ENCODE assay signal across 8 cellular contexts in genomic region chr11:57527056-57527631, GRCh38. TPM values are rescaled to one million over a fixed set of nuclear protein-coding genes. Genes with fewer than 3 reads are reported as not detected.
DNase-seq lines count a peak whose midpoint lies in the region; ATAC-seq and TF ChIP-seq lines count a peak whose summit lies in the region.

No MANE protein-coding gene starts in this region.

- H3K36me3 ChIP-seq in NT2/D1 (ENCODE audit: insufficient read depth, insufficient read length, low read length) (peaks cover 43% of the 10 kb centered on the region), esophagus squamous epithelium (peaks cover 0 to 17% (median 0%) of the 10 kb centered on the region in 3 donors), neural cell (ENCODE audit: insufficient read depth, low read length) (no peaks in the 10 kb centered on the region)

- H3K4me3 ChIP-seq in NT2/D1 (ENCODE audit: insufficient read length, low read depth) (no peak overlapping the region), esophagus squamous epithelium (no peak overlapping the region), neural cell (ENCODE audit: low read length) (no peak overlapping the region)

- peak; percentile 92 for TF ChIP-seq RAD21 in neural cell (conservative IDR thresholded peaks at IDR 0.05)

- H3K9me3 ChIP-seq in NT2/D1 (ENCODE audit: insufficient read depth, low read length) (no peaks in the 10 kb centered on the region; the same call in 1 of the 2 replicates), esophagus squamous epithelium (no peaks in the 10 kb centered on the region), neural cell (ENCODE audit: low read length) (no peaks in the 10 kb centered on the region)

- no peaks in the 10 kb centered on the region for H3K9me2 ChIP-seq in neural cell (ENCODE audit: insufficient read depth, low read length)

- H4K20me1 ChIP-seq in neural cell (ENCODE audit: insufficient read depth) = no peaks in the 10 kb centered on the region

- H3K9ac ChIP-seq in NT2/D1 (ENCODE audit: insufficient read length, low read depth) (no peak overlapping the region), neural cell (ENCODE audit: low read length) (no peak overlapping the region)

- H3F3A ChIP-seq in neural cell (ENCODE audit: insufficient read depth, low read length, poor library complexity, severe bottlenecking) = no peaks in the 10 kb centered on the region

- WGBS in esophagus squamous epithelium, 2 donors = 16% methylated on average over 7 of the region's 7 CpGs

- no peak for TF ChIP-seq POLR2A in esophagus squamous epithelium (IDR thresholded peaks at IDR 0.05)

- TF ChIP-seq EP300 in neural cell (conservative IDR thresholded peaks at IDR 0.05; ENCODE audit: poor library complexity, severe bottlenecking) = no peak

- H3K4me2 ChIP-seq in neural cell (ENCODE audit: low read length) = no peak overlapping the region

- H3K27me3 ChIP-seq in NT2/D1 (ENCODE audit: insufficient read depth, insufficient read length) (peaks cover 4% of the 10 kb centered on the region), esophagus squamous epithelium (no peaks in the 10 kb centered on the region), neural cell (ENCODE audit: insufficient read depth, low read depth, low read length) (no peaks in the 10 kb centered on the region)

- no peak overlapping the region for H2AFZ ChIP-seq in neural cell (ENCODE audit: low read depth, low read length)

- DNase-seq in AG09319 (ENCODE audit: extremely low read depth, low read depth) (no peak), GM20000 (ENCODE audit: low spot score) (peak; percentile 45), NT2/D1 (ENCODE audit: low read depth, low spot score) (peak; percentile 55), esophagus squamous epithelium (lab: John Stamatoyannopoulos, UW) (no peak), stromal cell of bone marrow (ENCODE audit: low read depth) (peak; percentile 30)
- peak; percentile 87 for DNase-seq in activated CD8-positive, alpha-beta memory T cell treated with anti-CD3 and anti-CD28 coated beads, Interleukin-2, amount 50 U/mL, for 48 hours

- H3K79me2 ChIP-seq in neural cell (replicated peaks; ENCODE audit: insufficient read depth, low read length) = peaks cover 8% of the 10 kb centered on the region

- ATAC-seq in HG03571 (IDR thresholded peaks at IDR 0.05; ENCODE audit: unreplicated experiment) = no peak

- intact Hi-C loops in esophagus squamous epithelium (cut with DNase I) = loop anchor here (5.0 kb wide), 1 partner anchor 35 kb away; no protein-coding TSS in a partner anchor

- TF ChIP-seq CTCF in AG09319 (IDR thresholded peaks at IDR 0.05; ENCODE audit: low read depth, low read length) (peak; percentile 94), GM20000 (IDR thresholded peaks at IDR 0.05; ENCODE audit: extremely low read depth, missing control alignments) (peak; percentile 86), esophagus squamous epithelium (IDR thresholded peaks at IDR 0.05) (peak; percentile 85 to 94 (median 90)), neural cell (IDR thresholded peaks at IDR 0.05; ENCODE audit: poor library complexity, severe bottlenecking) (peak; percentile 91)

- no peak overlapping the region for H3K27ac ChIP-seq in esophagus squamous epithelium
- no peak overlapping the region for H3K27ac ChIP-seq in neural cell (ENCODE audit: low read length)

- H3K4me1 ChIP-seq in NT2/D1 (ENCODE audit: insufficient read depth, insufficient read length) (peaks cover 4% of the 10 kb centered on the region), esophagus squamous epithelium (peaks cover 6 to 23% (median 9%) of the 10 kb centered on the region in 3 donors)

TF ChIP-seq in neural cell, 6 proteins besides CTCF, POLR2A, EP300 and RAD21:
- TF ChIP-seq TAF1 (IDR thresholded peaks at IDR 0.05; ENCODE audit: low read depth) (no peak), MXI1 (conservative IDR thresholded peaks at IDR 0.05; ENCODE audit: poor library complexity, severe bottlenecking) (peak; percentile 28), POLR2AphosphoS5 (IDR thresholded peaks at IDR 0.05) (no peak), SMC3 (conservative IDR thresholded peaks at IDR 0.05; ENCODE audit: poor library complexity) (peak; percentile 91), EZH2 (IDR thresholded peaks at IDR 0.05; ENCODE audit: borderline replicate concordance, insufficient read depth, low read length, poor library complexity, severe bottlenecking) (no peak), REST (IDR thresholded peaks at IDR 0.05; ENCODE audit: borderline replicate concordance) (no peak)
TF ChIP-seq in neural cell: peak in this region for 2.

RNA-seq across cellular contexts. Expression of gene TIMM10, which starts 3.4 kb away (rescaled TPM):
- total RNA-seq in esophagus squamous epithelium = 10 to 100 TPM; 33.0 to 47.3 (median 38.7) TPM
- polyA plus RNA-seq in neural cell = 63.6 and 69.5 TPM in 2 replicates
- polyA minus RNA-seq in neural cell = 20.7 and 21.2 TPM in 2 replicates

RNA-seq across cellular contexts. Expression of gene SMTNL1, which starts 10.3 kb away (rescaled TPM):
- not detected for total RNA-seq in esophagus squamous epithelium
- not detected in 2 replicates for polyA plus RNA-seq in neural cell
- not detected in 2 replicates for polyA minus RNA-seq in neural cell

RNA-seq across cellular contexts. Expression of gene SLC43A1, which starts 11.6 kb away (rescaled TPM):
- total RNA-seq in esophagus squamous epithelium = 10 to 100 TPM in 1 of 4 donors, 1 to 10 TPM in 3; 1.8 to 11.4 (median 4.1) TPM
- polyA plus RNA-seq in neural cell = 2.5 and 3.3 TPM in 2 replicates
- 1.7 and 2.4 TPM in 2 replicates for polyA minus RNA-seq in neural cell

RNA-seq across cellular contexts. Expression of gene UBE2L6, which starts 40.3 kb away (rescaled TPM):
- 10 to 100 TPM; 11.0 to 46.4 (median 22.0) TPM for total RNA-seq in esophagus squamous epithelium
- 88.0 and 101 TPM in 2 replicates for polyA plus RNA-seq in neural cell
- 63.1 and 66.7 TPM in 2 replicates for polyA minus RNA-seq in neural cell

Comparison
In these comparisons a context has a peak if more than half of its experiments do, and no peak if none do; other contexts are left out.
1. DNase-seq: peak in GM20000 (single experiment), NT2/D1 (single experiment), activated CD8-positive, alpha-beta memory T cell treated with anti-CD3 and anti-CD28 coated beads, Interleukin-2, amount 50 U/mL, for 48 hours (single experiment) and stromal cell of bone marrow (single experiment); none in AG09319 (single experiment) and esophagus squamous epithelium (single experiment).
2. Peak in every context shown above with its lines, with median percentiles within 50 percentile points of each other: CTCF ChIP-seq.